In the genomic region with DNA sequence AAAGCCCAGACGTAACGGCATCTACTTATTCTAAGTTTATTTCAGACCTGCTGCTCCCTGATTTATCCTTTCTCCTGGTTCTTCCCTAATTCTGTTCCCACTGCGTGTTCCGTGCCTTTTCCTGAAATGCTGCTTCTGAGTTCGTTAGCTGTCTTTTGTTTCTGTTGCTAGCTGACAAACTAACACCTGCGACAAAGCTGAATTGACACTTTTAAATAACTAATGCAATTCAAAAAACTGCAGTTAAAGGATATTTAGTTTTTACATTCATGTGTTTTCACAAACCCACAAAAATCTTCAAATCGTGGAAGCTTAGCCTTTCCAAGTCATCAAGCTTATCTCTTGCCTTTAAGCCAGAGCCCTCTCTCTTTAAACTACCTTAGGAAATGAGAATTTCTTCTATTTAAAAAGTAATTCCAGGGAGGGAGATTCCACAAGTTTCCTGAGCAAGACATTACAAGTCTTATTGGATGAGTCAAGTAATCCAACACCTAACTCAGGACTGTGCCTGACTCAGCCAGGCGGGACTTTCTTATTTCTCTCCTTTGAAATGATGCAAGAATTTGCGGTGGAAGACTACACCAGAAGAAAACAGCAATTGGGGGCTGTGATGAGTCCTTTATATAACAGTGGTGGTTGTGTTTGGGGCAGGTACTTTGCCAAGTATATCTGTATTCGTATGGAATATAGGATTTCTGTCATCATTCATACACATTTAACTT, we compare ENCODE assay signal across 9 cellular contexts. TPM values are rescaled to one million over a fixed set of nuclear protein-coding genes. Genes with fewer than 3 reads are reported as not detected.
A peak's percentile ranks its signal among the peaks of the same experiment; 100 is the strongest.
DNase-seq lines count a peak whose midpoint lies in the region; ATAC-seq, FAIRE-seq and TF ChIP-seq lines count a peak whose summit lies in the region.
"Had no signal": no experiment of that assay in that cellular context is flagged by ENCODE, and none has a peak within 500 bp of the region (broad histone marks: within the 10 kb centered on the region; RNA-seq: fewer than 3 reads in every experiment).

No MANE protein-coding gene starts in this region.

- H3K4ac ChIP-seq in mesendoderm (ENCODE audit: low read depth, low read length), result no peak overlapping the region

- H3K27ac ChIP-seq in brain microvascular endothelial cell, result peak overlapping the region; percentile 98
- H3K27ac ChIP-seq in mesendoderm (ENCODE audit: low read depth, low read length), result peak overlapping the region; percentile 29
- H3K27ac ChIP-seq in CD8-positive, alpha-beta memory T cell (ENCODE audit: low read depth, low read length), result no peak overlapping the region

- no peak overlapping the region for H3K4me3 ChIP-seq in brain microvascular endothelial cell (ENCODE audit: low read depth, low read length)
- no peak overlapping the region for H3K4me3 ChIP-seq in mesendoderm (ENCODE audit: low read length)
- H3K4me3 ChIP-seq in mucosa of descending colon, result no peak overlapping the region
- no peak overlapping the region for H3K4me3 ChIP-seq in CD8-positive, alpha-beta memory T cell (ENCODE audit: low read length)

- CTCF ChIA-PET in CD8-positive, alpha-beta memory T cell (lab: Charles Lee), result no interaction called here

- no peaks in the 10 kb centered on the region for H3K9me3 ChIP-seq in mucosa of descending colon
- H3K9me3 ChIP-seq in CD8-positive, alpha-beta memory T cell (ENCODE audit: low read length), result no peaks in the 10 kb centered on the region

- peak overlapping the region; percentile 94 for H2BK5ac ChIP-seq in mesendoderm (ENCODE audit: low read length)

- in situ Hi-C loops in brain microvascular endothelial cell (cut with HindIII; ENCODE audit: low pct_ligation_motif_present, low sequenced_read_pairs), result loop anchor here (25.0 kb wide), 1 partner anchor 240 kb away; a partner anchor contains a TSS

- H3K27me3 ChIP-seq in brain microvascular endothelial cell (replicated peaks), result no peaks in the 10 kb centered on the region
- H3K27me3 ChIP-seq in mesendoderm (ENCODE audit: insufficient read depth, low read length, poor library complexity), result no peaks in the 10 kb centered on the region
- H3K27me3 ChIP-seq in CD8-positive, alpha-beta memory T cell (ENCODE audit: insufficient read depth, low read length, poor library complexity, severe bottlenecking), result no peaks in the 10 kb centered on the region

- no peak overlapping the region for H3K9ac ChIP-seq in mesendoderm (ENCODE audit: low read length)

- peak overlapping the region; percentile 73 for H3K56ac ChIP-seq in mesendoderm (ENCODE audit: low read length)

- H2BK15ac ChIP-seq in mesendoderm (replicated peaks; ENCODE audit: low read depth), result no peak overlapping the region

- H4K5ac ChIP-seq in mesendoderm (ENCODE audit: low read length), result no peak overlapping the region

- H3K27ac Mint-ChIP-seq in CD8-positive, alpha-beta memory T cell, result no peak overlapping the region

- peak; percentile 13 for FAIRE-seq in HTR-8/SVneo (lab: Jason Lieb, UNC)

- no peaks in the 10 kb centered on the region for H3K36me3 ChIP-seq in brain microvascular endothelial cell (replicated peaks)
- H3K36me3 ChIP-seq in mesendoderm (ENCODE audit: control insufficient read depth, insufficient read depth, low read length), result no peaks in the 10 kb centered on the region
- no peaks in the 10 kb centered on the region for H3K36me3 ChIP-seq in mucosa of descending colon (ENCODE audit: low read depth)
- no peaks in the 10 kb centered on the region for H3K36me3 ChIP-seq in CD8-positive, alpha-beta memory T cell (ENCODE audit: insufficient read depth, low read length)

- peak overlapping the region; percentile 20 for H2AK5ac ChIP-seq in mesendoderm (ENCODE audit: low read length)

- no peaks in the 10 kb centered on the region for H3K79me1 ChIP-seq in mesendoderm (ENCODE audit: low read length)

- ATAC-seq in mucosa of descending colon (no peak), left colon (no peak)

- no peak overlapping the region for H3K23ac ChIP-seq in mesendoderm (ENCODE audit: low read length)

- no peaks in the 10 kb centered on the region for H3K79me2 ChIP-seq in mesendoderm (ENCODE audit: control insufficient read depth, insufficient read depth, low read length)

- no peak overlapping the region for H2BK120ac ChIP-seq in mesendoderm (ENCODE audit: low read depth, low read length)

- H3K4me1 Mint-ChIP-seq in CD8-positive, alpha-beta memory T cell, result no peaks in the 10 kb centered on the region

- H3K36me3 Mint-ChIP-seq in CD8-positive, alpha-beta memory T cell, result no peaks in the 10 kb centered on the region

- intact Hi-C loops in mucosa of descending colon (cut with DNase I, micrococcal nuclease) (no loop called here), left colon (cut with DNase I, micrococcal nuclease) (loop anchor here in 1 of 2 donors (5.0 kb wide), 1 partner anchor 240 kb away; a partner anchor contains a TSS)

- peaks cover 32% of the 10 kb centered on the region for H3K4me1 ChIP-seq in mesendoderm (ENCODE audit: control insufficient read depth, low read depth, low read length)
- peaks cover 18% of the 10 kb centered on the region for H3K4me1 ChIP-seq in mucosa of descending colon (ENCODE audit: low read depth)
- H3K4me1 ChIP-seq in CD8-positive, alpha-beta memory T cell (ENCODE audit: insufficient read depth, low read length), result no peaks in the 10 kb centered on the region

- H3K4me2 ChIP-seq in mesendoderm (ENCODE audit: low read length), result no peak overlapping the region

- DNase-seq in AG09319 (ENCODE audit: extremely low read depth, low read depth) (peak; percentile 82), HTR-8/SVneo (ENCODE audit: insufficient read length, low spot score) (peak; percentile 80), brain microvascular endothelial cell (peak; percentile 96), mesendoderm (peak; percentile 86), mucosa of descending colon (no peak), left colon (no peak), NCI-H82 (lab: John Stamatoyannopoulos, UW) (no peak)
- no peak for DNase-seq in CD8-positive, alpha-beta memory T cell
- DNase-seq: activated T-cell treated with anti-CD3 and anti-CD28 coated beads for 4 hours had no signal

- no peak overlapping the region for H3K18ac ChIP-seq in mesendoderm (ENCODE audit: low read length)

- no CpG with 5 or more reads among the region's 10 CpGs for WGBS in mesendoderm (ENCODE audit: extremely low coverage, insufficient coverage, low lambda C conversion rate)

- no peak for TF ChIP-seq CTCF in AG09319 (IDR thresholded peaks at IDR 0.05; ENCODE audit: low read depth, low read length)
- TF ChIP-seq CTCF in brain microvascular endothelial cell (IDR thresholded peaks at IDR 0.05; ENCODE audit: low read depth, low read length, missing control alignments), result no peak
- no peak for TF ChIP-seq CTCF in mucosa of descending colon (IDR thresholded peaks at IDR 0.05)

- H4K8ac ChIP-seq in mesendoderm (ENCODE audit: low read depth, low read length), result no peak overlapping the region

- no peak overlapping the region for H3K4me3 Mint-ChIP-seq in CD8-positive, alpha-beta memory T cell

- H3K27me3 Mint-ChIP-seq in CD8-positive, alpha-beta memory T cell, result peaks cover 11 to 37% of the 10 kb centered on the region in 2 donors

- no peaks in the 10 kb centered on the region for H3K9me3 Mint-ChIP-seq in CD8-positive, alpha-beta memory T cell

- POLR2A ChIA-PET in CD8-positive, alpha-beta memory T cell (lab: Charles Lee), result no interaction called here

RNA-seq across cellular contexts. Expression of a gene that starts 6.3 kb away (rescaled TPM):
- 0.41 TPM for polyA plus RNA-seq in mesendoderm (2013, experiment 1 of 2)
- 0.36 TPM for polyA plus RNA-seq in mesendoderm (2013, experiment 2 of 2)
- total RNA-seq in mucosa of descending colon (100 to 1,000 TPM in 1 of 3 donors, 10 to 100 TPM in 2; 68.5 to 239 (median 91.9) TPM), left colon (100 to 1,000 TPM; 106 to 124 TPM)
- total RNA-seq in CD8-positive, alpha-beta memory T cell, result 1 to 10 TPM; 3.2 to 3.9 TPM
- polyA plus RNA-seq in CD8-positive, alpha-beta memory T cell, result not detected

Comparison
In these comparisons a context has a peak if more than half of its experiments do, and no peak if none do; other contexts are left out.
1. DNase-seq: peak in AG09319 (single experiment), HTR-8/SVneo (single experiment), brain microvascular endothelial cell (single experiment) and mesendoderm (single experiment); none in mucosa of descending colon (0 of 3), left colon (0 of 2), NCI-H82 (single experiment) and CD8-positive, alpha-beta memory T cell (0 of 5).
2. RNA of a gene that starts 6.3 kb away (total RNA-seq): 106 to 124 TPM in left colon and 68.5 to 239 TPM in mucosa of descending colon; 3.2 to 3.9 TPM in CD8-positive, alpha-beta memory T cell; every median in the first group is over 10 times any median in the second.